Comparison of ENCODE assay signal across 25 cellular contexts in genomic region chr10:22976535-22976934, GRCh38. TPM values are rescaled to one million over a fixed set of nuclear protein-coding genes. Genes with fewer than 3 reads are reported as not detected.
"Had no signal": no experiment of that assay in that cellular context is flagged by ENCODE, and none has a peak within 500 bp of the region (broad histone marks: within the 10 kb centered on the region; RNA-seq: fewer than 3 reads in every experiment).

No MANE protein-coding gene starts in this region.

- H3K27ac ChIP-seq: ascending aorta, gastroesophageal sphincter, ovary, thyroid gland, upper lobe of right lung had no signal

- DNase-seq: activated CD4-positive, alpha-beta T cell treated with anti-CD3 and anti-CD28 coated beads for 4 hours; activated CD4-positive, alpha-beta T cell treated with anti-CD3 and anti-CD28 coated beads, Interleukin-2, amount 50 U/mL, for 4 hours; activated CD4-positive, CD25-positive, alpha-beta regulatory T cell; activated effector memory CD4-positive, alpha-beta T cell treated with anti-CD3 and anti-CD28 coated beads, Interleukin-2, amount 50 U/mL, for 16 hours; activated naive CD4-positive, alpha-beta T cell treated with anti-CD3 and anti-CD28 coated beads for 36 hours; activated naive CD8-positive, alpha-beta T cell treated with anti-CD3 and anti-CD28 coated beads for 36 hours; central memory CD4-positive, alpha-beta T cell; hippocampal formation; immature natural killer cell; naive thymus-derived CD4-positive, alpha-beta T cell; ovary; retina; small intestine; stimulated activated CD4-positive, alpha-beta T cell treated with anti-CD3 and anti-CD28 coated beads, Interleukin-1b, Interleukin-23, amount 100 ng/mL, for 48 hours; stimulated activated CD4-positive, alpha-beta T cell treated with anti-CD3 and anti-CD28 coated beads, Interleukin-4, amount 100 ng/mL, for 4 hours; stimulated activated CD8-positive, alpha-beta memory T cell treated with anti-CD3 and anti-CD28 coated beads, Interleukin-4, amount 100 ng/mL, for 48 hours; thyroid gland; upper lobe of right lung had no signal

- H3K4me3 ChIP-seq: ascending aorta, gastroesophageal sphincter, ovary, thyroid gland, upper lobe of right lung had no signal

- ATAC-seq: gastroesophageal sphincter; naive thymus-derived CD4-positive, alpha-beta T cell; sciatic nerve; stimulated activated memory B cell treated with anti-CD40 and anti-IgM and Interleukin-4, amounts not matched to agents 10 μg/mL and 1 μg/mL and 100 μg/mL, for 72 hours; upper lobe of right lung had no signal

- H3K27me3 ChIP-seq: ascending aorta, gastroesophageal sphincter, ovary, thyroid gland, upper lobe of right lung had no signal

- H3K36me3 ChIP-seq: ascending aorta, gastroesophageal sphincter, ovary, thyroid gland, upper lobe of right lung had no signal

- H3K9me3 ChIP-seq: ascending aorta, gastroesophageal sphincter, ovary, thyroid gland, upper lobe of right lung had no signal

- H3K4me1 ChIP-seq: ascending aorta, gastroesophageal sphincter, thyroid gland, upper lobe of right lung had no signal

RNA-seq across cellular contexts. Expression of gene ARMC3, which starts 48.7 kb away (rescaled TPM):
- total RNA-seq: activated naive CD4-positive, alpha-beta T cell treated with anti-CD3 and anti-CD28 coated beads for 36 hours; ascending aorta; endothelial cell of umbilical vein; gastroesophageal sphincter; lower leg skin; naive thymus-derived CD4-positive, alpha-beta T cell; T-helper 1 cell treated with Interleukin-12 subunit alpha and Interleukin-12 subunit beta and Interleukin-4 antibody, amounts not matched to agents 30 ng/mL and 1 ng/mL, for 36 hours; upper lobe of right lung had no signal
